ENCODE assay signal across 2 cellular contexts in genomic region chrX:41338422-41338821, GRCh38.
TF ChIP-seq lines count a peak whose summit lies in the region.

No MANE protein-coding gene starts in this region.

TF ChIP-seq in SK-N-SH, 30 proteins besides CTCF, POLR2A, EP300 and RAD21 (continued from another document):
- TF ChIP-seq FOSL2 (IDR thresholded peaks at IDR 0.05; ENCODE audit: borderline replicate concordance, low read depth) (no peak), TCF12 (IDR thresholded peaks at IDR 0.05) (no peak), GATA2 (CRISPR knock-in tag; IDR thresholded peaks at IDR 0.05) (no peak), REST (IDR thresholded peaks at IDR 0.05; ENCODE audit: low read depth, low read length) (no peak), NFIC (IDR thresholded peaks at IDR 0.05; ENCODE audit: borderline replicate concordance) (no peak), PBX3 (IDR thresholded peaks at IDR 0.05) (no peak), IRF3 (IDR thresholded peaks at IDR 0.05; ENCODE audit: low read depth, low read length) (no peak), NRF1 (IDR thresholded peaks at IDR 0.05; ENCODE audit: low read depth, low read length) (no peak), MAX (IDR thresholded peaks at IDR 0.05; ENCODE audit: low read depth) (no peak), MXI1 (IDR thresholded peaks at IDR 0.05; ENCODE audit: low read depth, low read length) (no peak), EZH2phosphoT487 (IDR thresholded peaks at IDR 0.05; ENCODE audit: borderline replicate concordance, low read depth) (no peak), ELF1 (IDR thresholded peaks at IDR 0.05) (no peak), TAF1 (IDR thresholded peaks at IDR 0.05; ENCODE audit: borderline replicate concordance, low read depth, low read length) (no peak)

TF ChIP-seq in SK-N-SH treated with all-trans-retinoic acid at 6 μM for 48 hours, 23 proteins besides CTCF, POLR2A, EP300 and RAD21:
- TF ChIP-seq POU6F1 (CRISPR knock-in tag; IDR thresholded peaks at IDR 0.05; ENCODE audit: borderline replicate concordance, low read depth) (no peak), TCF4 (CRISPR knock-in tag; IDR thresholded peaks at IDR 0.05; ENCODE audit: borderline replicate concordance) (no peak), PPARA (CRISPR knock-in tag; IDR thresholded peaks at IDR 0.05; ENCODE audit: borderline replicate concordance) (no peak), TSHZ2 (CRISPR knock-in tag; IDR thresholded peaks at IDR 0.05) (no peak), ZNF565 (CRISPR knock-in tag; conservative IDR thresholded peaks at IDR 0.05; ENCODE audit: low read depth) (no peak), GLIS3 (CRISPR knock-in tag; IDR thresholded peaks at IDR 0.05) (no peak), ZFP3 (CRISPR knock-in tag; IDR thresholded peaks at IDR 0.05) (no peak)
